In genomic region chr19:56014765-56015164, GRCh38 we compare ENCODE assay signal across 39 cellular contexts. TPM values are rescaled to one million over a fixed set of nuclear protein-coding genes. Genes with fewer than 3 reads are reported as not detected.
"Had no signal": no experiment of that assay in that cellular context is flagged by ENCODE, and none has a peak within 500 bp of the region (broad histone marks: within the 10 kb centered on the region; RNA-seq: fewer than 3 reads in every experiment).

No MANE protein-coding gene starts in this region.

- H3K36me3 ChIP-seq: adrenal gland, ascending aorta, brain microvascular endothelial cell, breast epithelium, cardiac muscle cell had no signal

- H3K4me1 ChIP-seq: adrenal gland, ascending aorta, body of pancreas, breast epithelium had no signal

- H3K4me3 ChIP-seq: adrenal gland, ascending aorta, body of pancreas, breast epithelium, cardiac muscle cell had no signal

- H3K9me3 ChIP-seq: adrenal gland, ascending aorta, body of pancreas had no signal

- H3K27me3 ChIP-seq: adrenal gland, ascending aorta, body of pancreas, brain microvascular endothelial cell, breast epithelium, cardiac muscle cell had no signal

- DNase-seq: activated effector memory CD4-positive, alpha-beta T cell treated with anti-CD3 and anti-CD28 coated beads, Interleukin-2, amount 50 U/mL, for 16 hours; activated effector memory CD4-positive, alpha-beta T cell treated with Interleukin-2 at 50 U/mL for 16 hours; activated gamma-delta T cell; activated gamma-delta T cell treated with Interleukin-2 at 50 U/mL for 16 hours; activated naive CD4-positive, alpha-beta T cell; activated naive CD4-positive, alpha-beta T cell treated with anti-CD3 and anti-CD28 coated beads for 36 hours; activated naive CD4-positive, alpha-beta T cell treated with anti-CD3 and anti-CD28 coated beads, Interleukin-2, amount 10 ng/mL, durations not matched to agents 7 days and 5 days; activated naive CD4-positive, alpha-beta T cell treated with anti-CD3 and anti-CD28 coated beads, Interleukin-2, amount 50 U/mL, for 16 hours; activated naive CD4-positive, alpha-beta T cell treated with Interleukin-2 at 50 U/mL for 16 hours; activated naive CD8-positive, alpha-beta T cell treated with anti-CD3 and anti-CD28 coated beads for 36 hours; activated naive CD8-positive, alpha-beta T cell treated with anti-CD3 and anti-CD28 coated beads, Interleukin-2, amount 10 ng/mL, durations not matched to agents 7 days and 5 days; activated naive CD8-positive, alpha-beta T cell treated with anti-CD3 and anti-CD28 coated beads, Interleukin-2, amount 50 U/mL, for 24 hours; activated T-cell treated with anti-CD3 and anti-CD28 coated beads, Interleukin-2, amount 50 U/mL, for 24 hours; activated T-cell treated with anti-CD3 and anti-CD28 coated beads, Interleukin-2, amount 50 U/mL, for 4 hours; activated T-cell treated with anti-CD3 and anti-CD28 coated beads, Interleukin-2, amount 50 U/mL, for 48 hours; activated T-cell treated with anti-CD3 and anti-CD28 coated beads, Interleukin-2, amount 50 U/mL, for 72 hours; adrenal gland; amniotic stem cell; amygdala; anterior cingulate cortex; aorta; body of pancreas; brain microvascular endothelial cell; caudate nucleus; central memory CD4-positive, alpha-beta T cell; cerebellar nuclear complex had no signal

- H3K27ac ChIP-seq: adrenal gland, ascending aorta, body of pancreas, brain microvascular endothelial cell, breast epithelium, cardiac muscle cell had no signal

- ATAC-seq: activated naive CD4-positive, alpha-beta T cell treated with anti-CD3 and anti-CD28 coated beads, Interleukin-2, amount 50 U/mL, for 72 hours; activated naive CD8-positive, alpha-beta T cell treated with anti-CD3 and anti-CD28 coated beads, Interleukin-2, amount 50 U/mL, for 24 hours; activated T-cell treated with anti-CD3 and anti-CD28 coated beads, Interleukin-2, amount 50 U/mL, for 4 hours; activated T-cell treated with anti-CD3 and anti-CD28 coated beads, Interleukin-2, amount 50 U/mL, for 72 hours; activated T-helper 17 cell treated with anti-CD3 and anti-CD28 coated beads, Interleukin-2, amount 50 U/mL, for 72 hours; body of pancreas had no signal

- FAIRE-seq: astrocyte, bronchial epithelial cell had no signal

RNA-seq across cellular contexts. Expression of gene NLRP5, which starts 28.2 kb away (rescaled TPM):
- total RNA-seq: activated naive CD4-positive, alpha-beta T cell treated with anti-CD3 and anti-CD28 coated beads for 36 hours; activated naive CD4-positive, alpha-beta T cell treated with anti-CD3 and anti-CD28 coated beads, Interleukin-2, amount 50 U/mL, for 72 hours; activated naive CD8-positive, alpha-beta T cell treated with anti-CD3 and anti-CD28 coated beads for 36 hours; activated naive CD8-positive, alpha-beta T cell treated with anti-CD3 and anti-CD28 coated beads, Interleukin-2, amount 10 ng/mL, durations not matched to agents 7 days and 5 days; activated T-cell treated with anti-CD3 and anti-CD28 coated beads, Interleukin-2, amount 50 U/mL, for 4 hours; activated T-cell treated with anti-CD3 and anti-CD28 coated beads, Interleukin-2, amount 50 U/mL, for 72 hours; activated T-helper 1 cell treated with anti-CD3 and anti-CD28 coated beads, Interleukin-12 subunit alpha, Interleukin-12 subunit beta, Interleukin-2, Interleukin-4 antibody, amounts not matched to agents 30 ng/mL and 10 ng/mL and 1 ng/mL, durations not matched to agents 14 hours and 24 hours and 36 hours; activated T-helper 17 cell treated with anti-CD3 and anti-CD28 coated beads, Interleukin-2, amount 50 U/mL, for 72 hours; activated T-helper 2 cell treated with anti-CD3 and anti-CD28 coated beads, Interferon-gamma antibody, Interleukin-2, Interleukin-4, amounts not matched to agents 10 μg/mL and 5 μg/mL and 100 μg/mL, durations not matched to agents 14 hours and 24 hours and 36 hours; adrenal gland; aorta; ascending aorta; astrocyte; body of pancreas; bronchial epithelial cell; cardiac muscle cell; cardiac septum; cerebellum; chondrocyte had no signal
- polyA plus RNA-seq: adipose tissue, adrenal gland, aorta, cardiac muscle cell had no signal
